Comparison of ENCODE assay signal across 14 cellular contexts in genomic region chrX:71618787-71619186, GRCh38. TPM values are rescaled to one million over a fixed set of nuclear protein-coding genes. Genes with fewer than 3 reads are reported as not detected.
A peak's percentile ranks its signal among the peaks of the same experiment; 100 is the strongest.
DNase-seq lines count a peak whose midpoint lies in the region; ATAC-seq and TF ChIP-seq lines count a peak whose summit lies in the region.
"Had no signal": no experiment of that assay in that cellular context is flagged by ENCODE, and none has a peak within 500 bp of the region (broad histone marks: within the 10 kb centered on the region; RNA-seq: fewer than 3 reads in every experiment).

No MANE protein-coding gene starts in this region.

- in situ Hi-C loops in ACHN (cut with HindIII; ENCODE audit: low pct_ligation_motif_present, low pct_unique_long_range_greater_than_20kb, low sequenced_read_pairs): no loop called here

- H3K36me3 ChIP-seq in OCI-LY7 (ENCODE audit: insufficient read depth, low read length) (no peaks in the 10 kb centered on the region; the same call in 1 of the 2 replicates), BE2C (no peaks in the 10 kb centered on the region)

- DNase-seq in activated naive CD4-positive, alpha-beta T cell treated with anti-CD3 and anti-CD28 coated beads, Interleukin-2, amount 10 ng/mL, durations not matched to agents 7 days and 5 days: no peak
- DNase-seq in activated naive CD4-positive, alpha-beta T cell treated with Interleukin-2 at 50 U/mL for 16 hours: no peak
- DNase-seq in OCI-LY7 (ENCODE audit: low spot score): no peak
- DNase-seq in central memory CD8-positive, alpha-beta T cell (ENCODE audit: low spot score in 2 of 2): no peak
- DNase-seq in stimulated activated naive B cell treated with anti-CD40 and anti-IgM and Interleukin-4, amounts not matched to agents 10 μg/mL and 1 μg/mL and 100 μg/mL, for 72 hours: no peak
- DNase-seq in ACHN: no peak
- DNase-seq in BE2C: no peak
- DNase-seq: foreskin keratinocyte, NCI-H1417 had no signal

- no peak overlapping the region for H2AFZ ChIP-seq in OCI-LY7 (ENCODE audit: low read length)

- ATAC-seq in central memory CD8-positive, alpha-beta T cell (replicated peaks; ENCODE audit: extremely low read depth, poor library complexity, severe bottlenecking): no peak
- no peak for ATAC-seq in stimulated activated naive B cell treated with anti-CD40 and anti-IgM and Interleukin-4, amounts not matched to agents 10 μg/mL and 1 μg/mL and 100 μg/mL, for 72 hours (replicated peaks)
- ATAC-seq in HG03460 (IDR thresholded peaks at IDR 0.05; ENCODE audit: unreplicated experiment): no peak
- ATAC-seq: foreskin keratinocyte, K562, Right ventricle myocardium inferior had no signal

- peak overlapping the region; percentile 41 for H3K27ac ChIP-seq in OCI-LY7 (ENCODE audit: low read depth, low read length, poor library complexity, severe bottlenecking)
- H3K27ac ChIP-seq: foreskin keratinocyte had no signal

- intact Hi-C loops in OCI-LY7 (cut with micrococcal nuclease; ENCODE audit: unreplicated experiment): no loop called here

- H3K27ac Mint-ChIP-seq in activated naive CD4-positive, alpha-beta T cell treated with anti-CD3 and anti-CD28 coated beads, Interleukin-2, amount 10 ng/mL, durations not matched to agents 7 days and 5 days: peak overlapping the region; percentile 90
- H3K27ac Mint-ChIP-seq in central memory CD8-positive, alpha-beta T cell (ENCODE audit: low read depth): peak overlapping the region; percentile 97
- peak overlapping the region; percentile 92 for H3K27ac Mint-ChIP-seq in stimulated activated naive B cell treated with anti-CD40 and anti-IgM and Interleukin-4, amounts not matched to agents 10 μg/mL and 1 μg/mL and 100 μg/mL, for 72 hours
- H3K27ac Mint-ChIP-seq: progenitor cell of endocrine pancreas had no signal

- H3K9me3 ChIP-seq in OCI-LY7 (ENCODE audit: low read length): peaks cover 6% of the 10 kb centered on the region; the same call in 1 of the 2 replicates
- H3K9me3 ChIP-seq in BE2C: no peaks in the 10 kb centered on the region

- no peaks in the 10 kb centered on the region for H3K9me3 Mint-ChIP-seq in activated naive CD4-positive, alpha-beta T cell treated with anti-CD3 and anti-CD28 coated beads, Interleukin-2, amount 10 ng/mL, durations not matched to agents 7 days and 5 days
- H3K9me3 Mint-ChIP-seq in central memory CD8-positive, alpha-beta T cell: no peaks in the 10 kb centered on the region
- H3K9me3 Mint-ChIP-seq in stimulated activated naive B cell treated with anti-CD40 and anti-IgM and Interleukin-4, amounts not matched to agents 10 μg/mL and 1 μg/mL and 100 μg/mL, for 72 hours: peaks cover 3% of the 10 kb centered on the region in 2 donors

- no peak overlapping the region for H3K4me3 ChIP-seq in OCI-LY7 (ENCODE audit: low read depth, low read length, poor library complexity, severe bottlenecking)
- H3K4me3 ChIP-seq in BE2C (ENCODE audit: low read depth, low read length): no peak overlapping the region
- H3K4me3 ChIP-seq: K562 had no signal

- H3K9me2 ChIP-seq in OCI-LY7 (ENCODE audit: insufficient read depth, low read length): no peaks in the 10 kb centered on the region

- no peaks in the 10 kb centered on the region for H3K79me2 ChIP-seq in OCI-LY7 (ENCODE audit: insufficient read depth, low read depth, low read length)

- TF ChIP-seq CTCF in OCI-LY7 (conservative IDR thresholded peaks at IDR 0.05; ENCODE audit: low read length): no peak
- no peak for TF ChIP-seq CTCF in BE2C (IDR thresholded peaks at IDR 0.05; ENCODE audit: low read depth, low read length)

- POLR2A ChIA-PET in OCI-LY7 (lab: Charles Lee): interaction anchor here (0.9 kb wide), 1 partner anchor 253 kb away, joined by 3 read pairs; the partner anchor contains the start of gene TAF1

- peaks cover 40% of the 10 kb centered on the region for H3K36me3 Mint-ChIP-seq in activated naive CD4-positive, alpha-beta T cell treated with anti-CD3 and anti-CD28 coated beads, Interleukin-2, amount 10 ng/mL, durations not matched to agents 7 days and 5 days
- H3K36me3 Mint-ChIP-seq in central memory CD8-positive, alpha-beta T cell (ENCODE audit: insufficient read depth): peaks cover 51% of the 10 kb centered on the region
- peaks cover 24 to 40% of the 10 kb centered on the region in 2 donors for H3K36me3 Mint-ChIP-seq in stimulated activated naive B cell treated with anti-CD40 and anti-IgM and Interleukin-4, amounts not matched to agents 10 μg/mL and 1 μg/mL and 100 μg/mL, for 72 hours

- peaks cover 61% of the 10 kb centered on the region for H3K4me1 ChIP-seq in OCI-LY7 (ENCODE audit: insufficient read depth, low read length, poor library complexity, severe bottlenecking)
- H3K4me1 ChIP-seq in BE2C: no peaks in the 10 kb centered on the region

- CTCF ChIA-PET in activated naive CD4-positive, alpha-beta T cell treated with anti-CD3 and anti-CD28 coated beads, Interleukin-2, amount 10 ng/mL, durations not matched to agents 7 days and 5 days (lab: Charles Lee): no interaction called here
- CTCF ChIA-PET in OCI-LY7 (lab: Charles Lee; ENCODE audit: unreplicated experiment): no interaction called here

- no peaks in the 10 kb centered on the region for H4K20me1 ChIP-seq in OCI-LY7 (ENCODE audit: insufficient read depth, low read length)

- H3K4me3 Mint-ChIP-seq in activated naive CD4-positive, alpha-beta T cell treated with anti-CD3 and anti-CD28 coated beads, Interleukin-2, amount 10 ng/mL, durations not matched to agents 7 days and 5 days: peak overlapping the region; percentile 89
- peak overlapping the region; percentile 87 for H3K4me3 Mint-ChIP-seq in central memory CD8-positive, alpha-beta T cell
- peak overlapping the region; percentile 68 to 71 for H3K4me3 Mint-ChIP-seq in stimulated activated naive B cell treated with anti-CD40 and anti-IgM and Interleukin-4, amounts not matched to agents 10 μg/mL and 1 μg/mL and 100 μg/mL, for 72 hours

- peaks cover 90% of the 10 kb centered on the region for H3K4me1 Mint-ChIP-seq in activated naive CD4-positive, alpha-beta T cell treated with anti-CD3 and anti-CD28 coated beads, Interleukin-2, amount 10 ng/mL, durations not matched to agents 7 days and 5 days
- peaks cover 70% of the 10 kb centered on the region for H3K4me1 Mint-ChIP-seq in central memory CD8-positive, alpha-beta T cell
- H3K4me1 Mint-ChIP-seq in stimulated activated naive B cell treated with anti-CD40 and anti-IgM and Interleukin-4, amounts not matched to agents 10 μg/mL and 1 μg/mL and 100 μg/mL, for 72 hours: peaks cover 50 to 78% of the 10 kb centered on the region in 2 donors

- no TSS peak for BruUV-seq in OCI-LY7 (replicated peaks; lab: Mats Ljungman, UMichigan)

- H3K4me2 ChIP-seq in OCI-LY7 (ENCODE audit: low read length): peak overlapping the region; percentile 58

- H3K27me3 ChIP-seq in BE2C: no peaks in the 10 kb centered on the region
- H3K27me3 ChIP-seq: foreskin keratinocyte had no signal

- no peaks in the 10 kb centered on the region for H3K27me3 Mint-ChIP-seq in activated naive CD4-positive, alpha-beta T cell treated with anti-CD3 and anti-CD28 coated beads, Interleukin-2, amount 10 ng/mL, durations not matched to agents 7 days and 5 days
- no peaks in the 10 kb centered on the region for H3K27me3 Mint-ChIP-seq in central memory CD8-positive, alpha-beta T cell
- no peaks in the 10 kb centered on the region for H3K27me3 Mint-ChIP-seq in stimulated activated naive B cell treated with anti-CD40 and anti-IgM and Interleukin-4, amounts not matched to agents 10 μg/mL and 1 μg/mL and 100 μg/mL, for 72 hours
- H3K27me3 Mint-ChIP-seq: progenitor cell of endocrine pancreas had no signal

RNA-seq across cellular contexts. Expression of gene CXCR3, which starts 0.5 kb away (rescaled TPM):
- not detected in 2 replicates for total RNA-seq in OCI-LY7 (2014; rRNA removed; shearing (Covaris generic))
- total RNA-seq in OCI-LY7 (2022): not detected in 2 replicates
- polyA plus RNA-seq in BE2C (2012; ENCODE audit: insufficient read depth, insufficient read length, low read depth): not detected
- total RNA-seq: foreskin keratinocyte, K562, progenitor cell of endocrine pancreas, subcutaneous adipose tissue had no signal
- polyA plus RNA-seq: foreskin keratinocyte, K562 had no signal

RNA-seq across cellular contexts. Expression of gene GCNA, which starts 40.5 kb away (rescaled TPM):
- total RNA-seq in OCI-LY7 (2014; rRNA removed; shearing (Covaris generic)): 2.0 and 2.1 TPM in 2 replicates
- 3.9 and 4.2 TPM in 2 replicates for total RNA-seq in OCI-LY7 (2022)
- polyA plus RNA-seq in BE2C (2012; ENCODE audit: insufficient read depth, insufficient read length, low read depth): 1.7 TPM
